ENCODE assay signal across 1 cellular context in genomic region chr1:156134716-156135435, GRCh38.
A peak's percentile ranks its signal among the peaks of the same experiment; 100 is the strongest.
TF ChIP-seq lines count a peak whose summit lies in the region.

No MANE protein-coding gene starts in this region.

TF ChIP-seq in HepG2, 621 proteins besides CTCF, POLR2A, EP300 and RAD21:
- TF ChIP-seq AGO2 (optimal IDR thresholded peaks at IDR 0.05; ENCODE audit: low read depth, low read length) (peak; percentile 74), KMT2B (CRISPR knock-in tag; IDR thresholded peaks at IDR 0.05) (no peak)
